Comparison of ENCODE assay signal across 24 cellular contexts in genomic region chr11:109019342-109019936, GRCh38.
"Had no signal": no experiment of that assay in that cellular context is flagged by ENCODE, and none has a peak within 500 bp of the region (broad histone marks: within the 10 kb centered on the region; RNA-seq: fewer than 3 reads in every experiment).

No MANE protein-coding gene starts in this region.

- H3K27me3 ChIP-seq: gastrocnemius medialis, left lung, transverse colon, upper lobe of right lung, uterus had no signal

- H3K27ac Mint-ChIP-seq: mesothelial cell of epicardium; naive thymus-derived CD4-positive, alpha-beta T cell; progenitor cell of endocrine pancreas; stimulated activated memory B cell treated with anti-CD40 and anti-IgM and Interleukin-4, amounts not matched to agents 10 μg/mL and 1 μg/mL and 100 μg/mL, for 72 hours had no signal

- H3K4me3 ChIP-seq: gastrocnemius medialis, left lung, smooth muscle cell, thoracic aorta, transverse colon, upper lobe of right lung, uterus had no signal

- DNase-seq: cortex of kidney; effector CD4-positive, alpha-beta T cell; foreskin fibroblast; gastrocnemius medialis; head of caudate nucleus; left cardiac atrium; left lung; mesenchymal stem cell; naive thymus-derived CD4-positive, alpha-beta T cell; stimulated activated CD4-positive, alpha-beta T cell treated with anti-CD3 and anti-CD28 coated beads, Interleukin-12 subunit alpha, Interleukin-12 subunit beta, amount 100 ng/mL, for 4 hours; stimulated activated CD4-positive, alpha-beta T cell treated with anti-CD3 and anti-CD28 coated beads, Interleukin-1b, Interleukin-23, amount 100 ng/mL, for 48 hours; stimulated activated CD4-positive, alpha-beta T cell treated with anti-CD3 and anti-CD28 coated beads, Interleukin-4, amount 100 ng/mL, for 24 hours; stimulated activated naive CD8-positive, alpha-beta T cell treated with anti-CD3 and anti-CD28 coated beads, Interleukin-15, Interleukin-2, amounts not matched to agents 100 U/mL and 50 U/mL, for 24 hours; substantia nigra; transverse colon; upper lobe of right lung; uterus had no signal

- H3K4me1 Mint-ChIP-seq: mesothelial cell of epicardium; stimulated activated memory B cell treated with anti-CD40 and anti-IgM and Interleukin-4, amounts not matched to agents 10 μg/mL and 1 μg/mL and 100 μg/mL, for 72 hours had no signal

- H3K36me3 Mint-ChIP-seq: mesothelial cell of epicardium; naive thymus-derived CD4-positive, alpha-beta T cell; stimulated activated memory B cell treated with anti-CD40 and anti-IgM and Interleukin-4, amounts not matched to agents 10 μg/mL and 1 μg/mL and 100 μg/mL, for 72 hours had no signal

- H3K9me3 ChIP-seq: gastrocnemius medialis, thoracic aorta, transverse colon, upper lobe of right lung, uterus had no signal

- ATAC-seq: gastrocnemius medialis; left cardiac atrium; left lung; naive thymus-derived CD4-positive, alpha-beta T cell; sciatic nerve; stimulated activated memory B cell treated with anti-CD40 and anti-IgM and Interleukin-4, amounts not matched to agents 10 μg/mL and 1 μg/mL and 100 μg/mL, for 72 hours; stimulated activated naive CD8-positive, alpha-beta T cell treated with anti-CD3 and anti-CD28 coated beads, Interleukin-15, Interleukin-2, amounts not matched to agents 100 U/mL and 50 U/mL, for 24 hours; upper lobe of right lung had no signal

- H3K27me3 Mint-ChIP-seq: stimulated activated memory B cell treated with anti-CD40 and anti-IgM and Interleukin-4, amounts not matched to agents 10 μg/mL and 1 μg/mL and 100 μg/mL, for 72 hours had no signal

- H3K36me3 ChIP-seq: gastrocnemius medialis, left lung, thoracic aorta, transverse colon, upper lobe of right lung, uterus had no signal

- H3K27ac ChIP-seq: gastrocnemius medialis, left lung, parathyroid adenoma, thoracic aorta, transverse colon, upper lobe of right lung, uterus had no signal

- H3K4me1 ChIP-seq: gastrocnemius medialis, left lung, parathyroid adenoma, transverse colon, upper lobe of right lung, uterus had no signal

- H3K4me3 Mint-ChIP-seq: mesothelial cell of epicardium; naive thymus-derived CD4-positive, alpha-beta T cell; stimulated activated memory B cell treated with anti-CD40 and anti-IgM and Interleukin-4, amounts not matched to agents 10 μg/mL and 1 μg/mL and 100 μg/mL, for 72 hours had no signal
